In the genomic region with DNA sequence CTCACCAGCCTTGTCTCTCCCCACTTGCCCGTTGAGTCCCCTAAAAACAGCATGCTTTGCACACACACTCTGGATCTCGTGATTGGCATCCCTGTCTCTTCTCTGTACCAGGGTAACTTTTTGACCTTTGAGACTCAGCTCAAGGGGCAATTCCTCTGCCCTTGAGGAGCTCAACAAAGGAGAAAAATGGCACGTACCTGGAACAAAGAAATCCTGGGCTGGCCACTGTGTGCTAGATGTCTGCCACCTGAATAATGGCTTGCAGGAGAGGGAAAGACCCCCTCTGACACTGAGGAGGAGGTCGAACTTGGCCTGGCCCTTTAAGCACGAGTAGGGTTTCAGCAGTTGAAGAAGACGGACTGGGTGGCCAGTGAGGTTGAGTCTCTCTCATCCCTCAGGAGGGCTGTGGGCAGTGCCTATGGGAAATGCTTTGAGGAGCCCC, we compare ENCODE assay signal across 27 cellular contexts. TPM values are rescaled to one million over a fixed set of nuclear protein-coding genes. Genes with fewer than 3 reads are reported as not detected.
A peak's percentile ranks its signal among the peaks of the same experiment; 100 is the strongest.
DNase-seq lines count a peak whose midpoint lies in the region; TF ChIP-seq lines count a peak whose summit lies in the region.
"Had no signal": no experiment of that assay in that cellular context is flagged by ENCODE, and none has a peak within 500 bp of the region (broad histone marks: within the 10 kb centered on the region; RNA-seq: fewer than 3 reads in every experiment).

No MANE protein-coding gene starts in this region.

- H3K27ac Mint-ChIP-seq in activated CD4-positive, alpha-beta T cell treated with anti-CD3 and anti-CD28 coated beads, Interleukin-2, amount 10 ng/mL, durations not matched to agents 7 days and 5 days = peak overlapping the region; percentile 58
- H3K27ac Mint-ChIP-seq: CD8-positive, alpha-beta T cell had no signal

- no peaks in the 10 kb centered on the region for H3K27me3 ChIP-seq in effector memory CD4-positive, alpha-beta T cell (replicated peaks; ENCODE audit: control insufficient read depth, insufficient read depth, low read length, poor library complexity, severe bottlenecking)
- no peaks in the 10 kb centered on the region for H3K27me3 ChIP-seq in parathyroid adenoma (ENCODE audit: control insufficient read depth, insufficient read depth, low read length)

- H3K9me3 Mint-ChIP-seq in activated CD4-positive, alpha-beta T cell treated with anti-CD3 and anti-CD28 coated beads, Interleukin-2, amount 10 ng/mL, durations not matched to agents 7 days and 5 days = no peaks in the 10 kb centered on the region
- H3K9me3 Mint-ChIP-seq: activated CD4-positive, alpha-beta T cell treated with anti-CD3 and anti-CD28 coated beads, Interleukin-2, amount 10 ng/mL, durations not matched to agents 24 days and 14 days; activated T-cell treated with anti-CD3 and anti-CD28 coated beads, Interleukin-2, amount 50 U/mL, for 4 hours; brain; CD8-positive, alpha-beta T cell; stimulated activated naive CD8-positive, alpha-beta T cell treated with anti-CD3 and anti-CD28 coated beads, Interleukin-15, amount 100 ng/mL, for 72 hours had no signal

- H3K4me3 ChIP-seq in HEK293 (ENCODE audit: low read depth, low read length) (no peak overlapping the region), parathyroid adenoma (ENCODE audit: low read depth, low read length) (no peak overlapping the region)
- no peak overlapping the region for H3K4me3 ChIP-seq in effector memory CD4-positive, alpha-beta T cell (ENCODE audit: insufficient read depth, low read depth, low read length, poor library complexity, severe bottlenecking)

- peaks cover 17% of the 10 kb centered on the region for H3K36me3 Mint-ChIP-seq in activated CD4-positive, alpha-beta T cell treated with anti-CD3 and anti-CD28 coated beads, Interleukin-2, amount 10 ng/mL, durations not matched to agents 7 days and 5 days (ENCODE audit: low read depth)

- H3K36me3 ChIP-seq in HEK293 (ENCODE audit: control insufficient read depth in 2 of 2, insufficient read depth in 1 of 2, low read length in 2 of 2) = peaks cover 0 to 36% of the 10 kb centered on the region in 2 experiments; a peak in 1 of 3 replicates
- H3K36me3 ChIP-seq in effector memory CD4-positive, alpha-beta T cell (ENCODE audit: control insufficient read depth, insufficient read depth, low read length) = peaks cover 5% of the 10 kb centered on the region
- H3K36me3 ChIP-seq in parathyroid adenoma (ENCODE audit: control insufficient read depth, insufficient read depth, low read length) = no peaks in the 10 kb centered on the region

- TF ChIP-seq CTCF in HEK293 (tag by site-specific recombination; IDR thresholded peaks at IDR 0.05) (no peak), parathyroid adenoma (IDR thresholded peaks at IDR 0.05) (no peak)

- peak overlapping the region; percentile 1 for H3K4me2 ChIP-seq in parathyroid adenoma (ENCODE audit: low read length)

- POLR2A ChIA-PET in activated CD4-positive, alpha-beta T cell treated with anti-CD3 and anti-CD28 coated beads, Interleukin-2, amount 10 ng/mL, durations not matched to agents 7 days and 5 days (lab: Charles Lee) = no interaction called here
- POLR2A ChIA-PET in HEK293 (lab: Yijun Ruan, JAX) = interaction anchor here (0.8 to 2.0 kb wide), 6 partner anchors 9 to 70 kb away, joined by 3 to 11 read pairs (median 4); partner anchors contain the start of gene YDJC

- H3K27ac ChIP-seq in HEK293 (ENCODE audit: extremely low read depth, low read depth, low read length) (no peak overlapping the region), parathyroid adenoma (no peak overlapping the region)
- H3K27ac ChIP-seq in effector memory CD4-positive, alpha-beta T cell (ENCODE audit: insufficient read depth, low read length, poor library complexity, severe bottlenecking) = peak overlapping the region; percentile 2
- H3K27ac ChIP-seq: HL-60 had no signal

- no peak overlapping the region for H3K9ac ChIP-seq in parathyroid adenoma

- H3K79me2 ChIP-seq in parathyroid adenoma = peaks cover 59% of the 10 kb centered on the region

- H3K4me1 Mint-ChIP-seq in activated CD4-positive, alpha-beta T cell treated with anti-CD3 and anti-CD28 coated beads, Interleukin-2, amount 10 ng/mL, durations not matched to agents 7 days and 5 days = peaks cover 54% of the 10 kb centered on the region

- no peak overlapping the region for H3K4me3 Mint-ChIP-seq in activated CD4-positive, alpha-beta T cell treated with anti-CD3 and anti-CD28 coated beads, Interleukin-2, amount 10 ng/mL, durations not matched to agents 7 days and 5 days
- H3K4me3 Mint-ChIP-seq: activated CD4-positive, alpha-beta T cell treated with anti-CD3 and anti-CD28 coated beads, Interleukin-2, amount 10 ng/mL, durations not matched to agents 24 days and 14 days; CD8-positive, alpha-beta T cell had no signal

- H2AFZ ChIP-seq in parathyroid adenoma = no peak overlapping the region

- H3K4me1 ChIP-seq in HEK293 (ENCODE audit: control insufficient read depth, insufficient read depth, low read length) = peaks cover 10% of the 10 kb centered on the region
- H3K4me1 ChIP-seq in effector memory CD4-positive, alpha-beta T cell (ENCODE audit: control insufficient read depth, insufficient read depth, low read length, poor library complexity, severe bottlenecking) = peaks cover 40% of the 10 kb centered on the region
- peaks cover 6% of the 10 kb centered on the region for H3K4me1 ChIP-seq in parathyroid adenoma

- no peaks in the 10 kb centered on the region for H3K27me3 Mint-ChIP-seq in activated CD4-positive, alpha-beta T cell treated with anti-CD3 and anti-CD28 coated beads, Interleukin-2, amount 10 ng/mL, durations not matched to agents 7 days and 5 days
- H3K27me3 Mint-ChIP-seq: activated CD4-positive, alpha-beta T cell treated with anti-CD3 and anti-CD28 coated beads, Interleukin-2, amount 10 ng/mL, durations not matched to agents 24 days and 14 days; stimulated activated naive CD8-positive, alpha-beta T cell treated with anti-CD3 and anti-CD28 coated beads, Interleukin-15, amount 100 ng/mL, for 72 hours had no signal

- CTCF ChIA-PET in activated CD4-positive, alpha-beta T cell treated with anti-CD3 and anti-CD28 coated beads, Interleukin-2, amount 10 ng/mL, durations not matched to agents 7 days and 5 days (lab: Charles Lee) = interaction anchor here (1.6 to 1.8 kb wide), 2 partner anchors 10 to 56 kb away, joined by 6 to 7 read pairs; no protein-coding TSS in a partner anchor
- CTCF ChIA-PET in HEK293 (lab: Yijun Ruan, JAX) = interaction anchor here (1.2 to 1.4 kb wide), 2 partner anchors 56 to 73 kb away, joined by 5 to 6 read pairs; no protein-coding TSS in a partner anchor

- DNase-seq in activated CD4-positive, alpha-beta T cell treated with anti-CD3 and anti-CD28 coated beads, Interleukin-2, amount 10 ng/mL, durations not matched to agents 7 days and 5 days = no peak
- DNase-seq in activated CD4-positive, alpha-beta T cell treated with anti-CD3 and anti-CD28 coated beads for 1 hour = no peak
- DNase-seq in effector memory CD4-positive, alpha-beta T cell = no peak
- no peak for DNase-seq in HuH-7.5 (ENCODE audit: low spot score)
- DNase-seq in DMS153 treated with DMSO at 0.1 percent for 48 hours (lab: John Stamatoyannopoulos, UW; ENCODE audit: unreplicated experiment) = no peak
- no peak for DNase-seq in hypothalamus (lab: John Stamatoyannopoulos, UW)
- DNase-seq: 8988T; activated CD4-positive, alpha-beta T cell treated with anti-CD3 and anti-CD28 coated beads, Interleukin-2, amount 10 ng/mL, durations not matched to agents 24 days and 14 days; activated naive CD4-positive, alpha-beta T cell; activated T-cell treated with anti-CD3 and anti-CD28 coated beads, Interleukin-2, amount 50 U/mL, for 4 hours; CD8-positive, alpha-beta T cell; effector CD4-positive, alpha-beta T cell; GF-D8; mesendoderm; NCI-H1048; NCI-H1694 treated with DMSO at 0.1 percent for 48 hours; NCI-H2171; NCI-H510A; nucleus accumbens; OCI-M1; stimulated activated naive CD8-positive, alpha-beta T cell treated with anti-CD3 and anti-CD28 coated beads, Interleukin-15, amount 100 ng/mL, for 72 hours had no signal

- H3K9me3 ChIP-seq in HEK293 (ENCODE audit: control insufficient read depth, insufficient read depth, low read depth, low read length) (no peaks in the 10 kb centered on the region), parathyroid adenoma (ENCODE audit: control insufficient read depth, low read length) (no peaks in the 10 kb centered on the region)
- H3K9me3 ChIP-seq in effector memory CD4-positive, alpha-beta T cell (ENCODE audit: control insufficient read depth, low read length) = no peaks in the 10 kb centered on the region

TF ChIP-seq in HEK293, 187 proteins besides CTCF, POLR2A, EP300 and RAD21:
- 0 out of 2 replicates have a peak, but pooled peaks have one; percentile 3 for TF ChIP-seq ZBTB20 (tag by site-specific recombination; IDR thresholded peaks at IDR 0.05)
- TF ChIP-seq YY2 (tag by site-specific recombination; IDR thresholded peaks at IDR 0.05) = no peak
- TF ChIP-seq ZNF561 (tag by site-specific recombination; IDR thresholded peaks at IDR 0.05; ENCODE audit: borderline replicate concordance) = no peak
- TF ChIP-seq ZNF10 (tag by site-specific recombination; IDR thresholded peaks at IDR 0.05) = peak; percentile 61; the same call in 1 of the 2 replicates
- no peak for TF ChIP-seq KLF1 (tag by site-specific recombination; IDR thresholded peaks at IDR 0.05)

RNA-seq across cellular contexts. Expression of gene UBE2L3, which starts 5.8 kb away (rescaled TPM):
- 10 to 100 TPM; 64.6 to 79.1 TPM for total RNA-seq in activated CD4-positive, alpha-beta T cell treated with anti-CD3 and anti-CD28 coated beads, Interleukin-2, amount 10 ng/mL, durations not matched to agents 7 days and 5 days

RNA-seq across cellular contexts. Expression of gene RIMBP3C, which starts 22.1 kb away (rescaled TPM):
- under 1 TPM in 1 of 2 experiments, not detected in 1; 0.92 TPM for total RNA-seq in activated CD4-positive, alpha-beta T cell treated with anti-CD3 and anti-CD28 coated beads, Interleukin-2, amount 10 ng/mL, durations not matched to agents 7 days and 5 days
- total RNA-seq: CD8-positive, alpha-beta T cell; myocyte; pulmonary artery endothelial cell had no signal

RNA-seq across cellular contexts. Expression of gene YDJC, which starts 56.5 kb away (rescaled TPM):
- 10 to 100 TPM; 30.3 to 39.9 TPM for total RNA-seq in activated CD4-positive, alpha-beta T cell treated with anti-CD3 and anti-CD28 coated beads, Interleukin-2, amount 10 ng/mL, durations not matched to agents 7 days and 5 days

RNA-seq across cellular contexts. Expression of gene CCDC116, which starts 59.2 kb away (rescaled TPM):
- under 1 TPM; 0.42 to 0.97 TPM for total RNA-seq in activated CD4-positive, alpha-beta T cell treated with anti-CD3 and anti-CD28 coated beads, Interleukin-2, amount 10 ng/mL, durations not matched to agents 7 days and 5 days
